ENCODE assay signal across 8 cellular contexts in genomic region chr16:19067349-19068236, GRCh38. TPM values are rescaled to one million over a fixed set of nuclear protein-coding genes. Genes with fewer than 3 reads are reported as not detected.
DNase-seq lines count a peak whose midpoint lies in the region; ATAC-seq lines count a peak whose summit lies in the region.

Gene COQ7, plus strand, starts transcription at chr16:19067614. Its CDS starts 51 bp downstream, at chr16:19067665.

- DNase-seq in CMK (ENCODE audit: low read depth) = peak; percentile 97
- peak; percentile 99 for DNase-seq in HT1080 (ENCODE audit: low read depth)
- peak; percentile 99 for DNase-seq in NOMO-1 treated with DMSO at 0.1 percent for 48 hours (lab: John Stamatoyannopoulos, UW; ENCODE audit: unreplicated experiment)
- DNase-seq in activated CD8-positive, alpha-beta memory T cell treated with anti-CD3 and anti-CD28 coated beads for 4 hours (ENCODE audit: low read depth in 2 of 2) = peak; percentile 95 to 97
- DNase-seq in effector memory CD4-positive, alpha-beta T cell = peak; percentile 97 to 98 (median 97)
- peak; percentile 100 for DNase-seq in lung microvascular endothelial cell (ENCODE audit: low read depth in 2 of 2)
- peak; percentile 95 to 98 (median 96) for DNase-seq in stimulated activated CD4-positive, alpha-beta T cell treated with anti-CD3 and anti-CD28 coated beads, TNF-alpha, amount 100 ng/mL, for 48 hours (ENCODE audit: low read depth in 3 of 3)

- peak within 1 kb of the TSS; percentile 75 for H3K4me3 ChIP-seq in effector memory CD4-positive, alpha-beta T cell (ENCODE audit: insufficient read depth, low read depth, low read length, poor library complexity, severe bottlenecking)

- peak within 1 kb of the TSS; percentile 100 for H3K27ac ChIP-seq in effector memory CD4-positive, alpha-beta T cell (ENCODE audit: insufficient read depth, low read length, poor library complexity, severe bottlenecking)

- H3K27me3 ChIP-seq in effector memory CD4-positive, alpha-beta T cell (replicated peaks; ENCODE audit: control insufficient read depth, insufficient read depth, low read length, poor library complexity, severe bottlenecking) = no peaks in the 10 kb centered on the region

- peak; percentile 87 for ATAC-seq in GM21360 (IDR thresholded peaks at IDR 0.05; ENCODE audit: unreplicated experiment)

- no peaks in the 10 kb centered on the region for H3K9me3 ChIP-seq in effector memory CD4-positive, alpha-beta T cell (ENCODE audit: control insufficient read depth, low read length)

- H3K4me1 ChIP-seq in effector memory CD4-positive, alpha-beta T cell (ENCODE audit: control insufficient read depth, insufficient read depth, low read length, poor library complexity, severe bottlenecking) = peaks cover 4% of the 10 kb centered on the region

- H3K36me3 ChIP-seq in effector memory CD4-positive, alpha-beta T cell (ENCODE audit: control insufficient read depth, insufficient read depth, low read length) = no peaks in the 10 kb centered on the region

RNA-seq across cellular contexts. Expression of gene COQ7, which starts in this region (rescaled TPM):
- 17.2 and 24.6 TPM in 2 replicates for total RNA-seq in HT1080 (2014; rRNA removed; shearing (Covaris generic))
- 18.5 and 22.9 TPM in 2 replicates for polyA plus RNA-seq in HT1080 (2015; cell fraction: cytosol; rRNA removed)
- polyA plus RNA-seq in HT1080 (2015; cell fraction: nucleus; rRNA removed) = 13.5 and 18.7 TPM in 2 replicates
- total RNA-seq in lung microvascular endothelial cell = 14.8 and 19.4 TPM in 2 replicates

Comparison
In these comparisons a context has a peak if more than half of its experiments do, and no peak if none do; other contexts are left out.
1. Peak in every context shown above with its lines: DNase-seq, ATAC-seq, H3K4me3 ChIP-seq and H3K27ac ChIP-seq.